In genomic region chr19:43651758-43652545, GRCh38 we compare ENCODE assay signal across 9 cellular contexts. TPM values are rescaled to one million over a fixed set of nuclear protein-coding genes. Genes with fewer than 3 reads are reported as not detected.
DNase-seq lines count a peak whose midpoint lies in the region; ATAC-seq, FAIRE-seq and TF ChIP-seq lines count a peak whose summit lies in the region.
"Had no signal": no experiment of that assay in that cellular context is flagged by ENCODE, and none has a peak within 500 bp of the region (broad histone marks: within the 10 kb centered on the region; RNA-seq: fewer than 3 reads in every experiment).

No MANE protein-coding gene starts in this region.

- TF ChIP-seq EP300 in neural cell (conservative IDR thresholded peaks at IDR 0.05; ENCODE audit: poor library complexity, severe bottlenecking), result no peak

- TF ChIP-seq POLR2A in GM12892 (IDR thresholded peaks at IDR 0.05; ENCODE audit: low read depth, low read length), result no peak
- no peak for TF ChIP-seq POLR2A in vagina (IDR thresholded peaks at IDR 0.05)

- no peaks in the 10 kb centered on the region for H3K9me2 ChIP-seq in neural cell (ENCODE audit: insufficient read depth, low read length)

- TF ChIP-seq RAD21 in neural cell (conservative IDR thresholded peaks at IDR 0.05), result peak; percentile 70

- no peaks in the 10 kb centered on the region for H3K79me2 ChIP-seq in neural cell (replicated peaks; ENCODE audit: insufficient read depth, low read length)

- TF ChIP-seq CTCF in AG10803 (conservative IDR thresholded peaks at IDR 0.05; ENCODE audit: low read length) (peak; percentile 87), fibroblast of the aortic adventitia (IDR thresholded peaks at IDR 0.05; ENCODE audit: insufficient read depth, low read length) (peak; percentile 83), neural cell (IDR thresholded peaks at IDR 0.05; ENCODE audit: poor library complexity, severe bottlenecking) (peak; percentile 73), vagina (IDR thresholded peaks at IDR 0.05) (peak; percentile 40 to 56 (median 53))

- no peaks in the 10 kb centered on the region for H3K27me3 ChIP-seq in neural cell (ENCODE audit: insufficient read depth, low read depth, low read length)
- no peaks in the 10 kb centered on the region for H3K27me3 ChIP-seq in vagina

- H3F3A ChIP-seq in neural cell (ENCODE audit: insufficient read depth, low read length, poor library complexity, severe bottlenecking), result no peaks in the 10 kb centered on the region

- no peak overlapping the region for H3K4me3 ChIP-seq in AG10803 (ENCODE audit: low read length)
- no peak overlapping the region for H3K4me3 ChIP-seq in fibroblast of the aortic adventitia (ENCODE audit: low read depth, low read length)
- H3K4me3 ChIP-seq in neural cell (ENCODE audit: low read length), result no peak overlapping the region
- H3K4me3 ChIP-seq in vagina, result no peak overlapping the region
- H3K4me3 ChIP-seq: skin epidermis had no signal

- no peak overlapping the region for H3K27ac ChIP-seq in neural cell (ENCODE audit: low read length)
- H3K27ac ChIP-seq in vagina, result no peak overlapping the region

- H4K20me1 ChIP-seq in neural cell (ENCODE audit: insufficient read depth), result no peaks in the 10 kb centered on the region

- H3K9me3 ChIP-seq in neural cell (ENCODE audit: low read length), result no peaks in the 10 kb centered on the region
- H3K9me3 ChIP-seq in vagina, result no peaks in the 10 kb centered on the region

- intact Hi-C loops in vagina (cut with DNase I), result loop anchor here (10.0 kb wide), 1 partner anchor 87 kb away; no protein-coding TSS in a partner anchor

- H3K36me3 ChIP-seq in neural cell (ENCODE audit: insufficient read depth, low read length), result no peaks in the 10 kb centered on the region
- H3K36me3 ChIP-seq in vagina, result peaks cover 0 to 31% of the 10 kb centered on the region in 2 donors

- DNase-seq in AG10803 (ENCODE audit: low read depth), result peak; percentile 58
- DNase-seq in GM12892 (ENCODE audit: insufficient read length), result peak; percentile 50
- DNase-seq in NCI-H526 (lab: John Stamatoyannopoulos, UW), result peak; percentile 64 to 82
- DNase-seq in activated T-cell treated with anti-CD3 and anti-CD28 coated beads for 48 hours (ENCODE audit: low read depth), result peak; percentile 28
- peak; percentile 68 for DNase-seq in fibroblast of the aortic adventitia (ENCODE audit: low read depth)
- DNase-seq in vagina (ENCODE audit: extremely low spot score in 2 of 2), result no peak

- ATAC-seq in GM18909 (IDR thresholded peaks at IDR 0.05; ENCODE audit: poor library complexity, unreplicated experiment), result no peak

- no peak overlapping the region for H3K9ac ChIP-seq in neural cell (ENCODE audit: low read length)

- FAIRE-seq in GM12892 (lab: Jason Lieb, UNC), result no peak

- H3K4me1 ChIP-seq in vagina, result no peaks in the 10 kb centered on the region

- H2AFZ ChIP-seq in neural cell (ENCODE audit: low read depth, low read length), result no peak overlapping the region

- no peak overlapping the region for H3K4me2 ChIP-seq in neural cell (ENCODE audit: low read length)

TF ChIP-seq in neural cell, 6 proteins besides CTCF, POLR2A, EP300 and RAD21:
- peak; percentile 69 for TF ChIP-seq SMC3 (conservative IDR thresholded peaks at IDR 0.05; ENCODE audit: poor library complexity)
- TF ChIP-seq POLR2AphosphoS5 (IDR thresholded peaks at IDR 0.05), result no peak

RNA-seq across cellular contexts. Expression of gene CADM4, which starts 12.3 kb away (rescaled TPM):
- polyA plus RNA-seq in GM12892 (2012; ENCODE audit: missing spikeins), result not detected
- total RNA-seq in fibroblast of the aortic adventitia (ENCODE audit: low replicate concordance) (0.27 and 1.1 TPM in 2 replicates), vagina (4.7 TPM)
- polyA plus RNA-seq in neural cell, result 211 and 220 TPM in 2 replicates
- polyA minus RNA-seq in neural cell, result 114 and 135 TPM in 2 replicates

RNA-seq across cellular contexts. Expression of gene PLAUR, which starts 18.0 kb away (rescaled TPM):
- 5.9 TPM for polyA plus RNA-seq in GM12892 (2012; ENCODE audit: missing spikeins)
- 46.3 and 73.6 TPM in 2 replicates for total RNA-seq in fibroblast of the aortic adventitia (ENCODE audit: low replicate concordance)
- 1.3 TPM in 1 of 2 replicates, not detected in the other for polyA plus RNA-seq in neural cell
- not detected in 2 replicates for polyA minus RNA-seq in neural cell
- 16.2 TPM for total RNA-seq in vagina

RNA-seq across cellular contexts. Expression of gene ZNF428, which starts 32.5 kb away (rescaled TPM):
- polyA plus RNA-seq in GM12892 (2012; ENCODE audit: missing spikeins), result 15.3 TPM
- total RNA-seq in fibroblast of the aortic adventitia (ENCODE audit: low replicate concordance) (14.0 and 34.8 TPM in 2 replicates), vagina (30.9 TPM)
- 983 and 1,008 TPM in 2 replicates for polyA plus RNA-seq in neural cell
- polyA minus RNA-seq in neural cell, result 194 and 197 TPM in 2 replicates

RNA-seq across cellular contexts. Expression of gene SRRM5, which starts 40.1 kb away (rescaled TPM):
- polyA plus RNA-seq in GM12892 (2012; ENCODE audit: missing spikeins), result 0.34 TPM
- 0.09 TPM in 1 of 2 replicates, not detected in the other for total RNA-seq in fibroblast of the aortic adventitia (ENCODE audit: low replicate concordance)
- polyA plus RNA-seq in neural cell, result not detected in 2 replicates
- 0.23 and 0.24 TPM in 2 replicates for polyA minus RNA-seq in neural cell
- 0.98 TPM for total RNA-seq in vagina

RNA-seq across cellular contexts. Expression of gene ZNF576, which starts 55.6 kb away (rescaled TPM):
- 7.1 TPM for polyA plus RNA-seq in GM12892 (2012; ENCODE audit: missing spikeins)
- total RNA-seq in fibroblast of the aortic adventitia (ENCODE audit: low replicate concordance), result 10.0 and 10.3 TPM in 2 replicates
- polyA plus RNA-seq in neural cell, result 11.9 and 19.9 TPM in 2 replicates
- 10.0 and 11.7 TPM in 2 replicates for polyA minus RNA-seq in neural cell
- total RNA-seq in vagina, result 21.9 TPM

Comparison
In these comparisons a context has a peak if more than half of its experiments do, and no peak if none do; other contexts are left out.
1. DNase-seq: peak in AG10803 (single experiment), GM12892 (single experiment), NCI-H526 (2 of 2), activated T-cell treated with anti-CD3 and anti-CD28 coated beads for 48 hours (single experiment) and fibroblast of the aortic adventitia (single experiment); none in vagina (0 of 2).
2. Peak in every context shown above with its lines, with median percentiles within 50 percentile points of each other: CTCF ChIP-seq.